20 cellular contexts compared by ENCODE assay signal in genomic region chr5:61578858-61579503, GRCh38.
"Had no signal": no experiment of that assay in that cellular context is flagged by ENCODE, and none has a peak within 500 bp of the region (broad histone marks: within the 10 kb centered on the region; RNA-seq: fewer than 3 reads in every experiment).

No MANE protein-coding gene starts in this region.

- H3K4me3 ChIP-seq: dorsolateral prefrontal cortex, heart right ventricle, stomach, testis had no signal

- H3K36me3 Mint-ChIP-seq: activated naive CD8-positive, alpha-beta T cell; brain; immature natural killer cell; naive B cell; T-cell; type B pancreatic cell had no signal

- H3K4me3 Mint-ChIP-seq: activated naive CD8-positive, alpha-beta T cell; brain; endodermal cell; immature natural killer cell; naive B cell; neural crest cell; T-cell; type B pancreatic cell had no signal

- H3K4me1 Mint-ChIP-seq: endodermal cell, immature natural killer cell, naive B cell, T-cell had no signal

- H3K4me1 ChIP-seq: testis had no signal

- H3K27ac Mint-ChIP-seq: activated naive CD8-positive, alpha-beta T cell; brain; endodermal cell; immature natural killer cell; naive B cell; T-cell; type B pancreatic cell had no signal

- H3K9me3 ChIP-seq: heart right ventricle, stomach, testis had no signal

- H3K36me3 ChIP-seq: heart right ventricle, stomach had no signal

- ATAC-seq: heart right ventricle, left ventricle myocardium superior, SK-N-SH treated with all-trans-retinoic acid at 6 μM for 48 hours, T-cell had no signal

- H3K27me3 ChIP-seq: dorsolateral prefrontal cortex, heart right ventricle, stomach, testis had no signal

- H3K27ac ChIP-seq: dorsolateral prefrontal cortex, epithelial cell of prostate, heart right ventricle, stomach, testis had no signal

- DNase-seq: activated gamma-delta T cell; caudate nucleus; dorsolateral prefrontal cortex; endodermal cell; heart right ventricle; immature natural killer cell; left ventricle myocardium superior; naive B cell; retina; stimulated activated CD8-positive, alpha-beta memory T cell treated with anti-CD3 and anti-CD28 coated beads, Interleukin-4, amount 100 ng/mL, for 48 hours; stomach; T-cell; T1000; testis had no signal

- H3K27me3 Mint-ChIP-seq: naive B cell, type B pancreatic cell had no signal

- H3K9me3 Mint-ChIP-seq: endodermal cell, immature natural killer cell, naive B cell, neural crest cell, T-cell, type B pancreatic cell had no signal
